In the genomic region with DNA sequence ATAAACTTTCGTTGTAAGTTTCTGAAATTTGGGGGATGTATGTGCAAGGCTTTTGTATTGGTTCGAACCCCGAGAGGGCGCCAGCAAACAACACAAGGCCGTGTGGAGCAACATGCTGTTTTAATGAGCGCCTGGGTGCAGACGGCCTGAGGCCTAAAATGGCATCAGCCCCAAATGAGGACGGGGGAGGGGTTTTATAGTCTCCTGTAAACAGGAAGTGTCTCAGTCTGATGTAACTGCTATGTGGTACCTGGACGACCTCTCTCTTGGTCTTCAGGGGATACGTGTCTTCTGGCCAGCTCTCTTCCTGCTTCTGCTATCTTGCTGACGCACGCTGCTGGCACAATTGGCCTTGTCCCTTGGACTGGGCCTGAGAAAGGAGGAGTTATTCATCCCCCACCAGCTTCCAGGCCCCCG, we compare ENCODE assay signal across 22 cellular contexts.
DNase-seq lines count a peak whose midpoint lies in the region; ATAC-seq and TF ChIP-seq lines count a peak whose summit lies in the region.
"Had no signal": no experiment of that assay in that cellular context is flagged by ENCODE, and none has a peak within 500 bp of the region (broad histone marks: within the 10 kb centered on the region; RNA-seq: fewer than 3 reads in every experiment).

No MANE protein-coding gene starts in this region.

- H3K9me3 Mint-ChIP-seq in GM23338, result no peaks in the 10 kb centered on the region
- no peaks in the 10 kb centered on the region for H3K9me3 Mint-ChIP-seq in MCF 10A (ENCODE audit: unreplicated experiment)

- CTCF ChIA-PET in MCF 10A (lab: Yijun Ruan, JAX), result interaction anchor here (0.8 kb wide), 1 partner anchor 17 kb away, joined by 3 read pairs; no protein-coding TSS in a partner anchor

- H3K9me2 ChIP-seq in GM23338 (ENCODE audit: insufficient read depth), result no peaks in the 10 kb centered on the region
- H3K9me2 ChIP-seq: SK-N-SH had no signal

- no peak overlapping the region for H4K8ac ChIP-seq in neuronal stem cell (ENCODE audit: low read depth, low read length)

- H3K79me2 ChIP-seq in GM23338 (replicated peaks; ENCODE audit: insufficient read depth), result no peaks in the 10 kb centered on the region

- ATAC-seq in GM23338 (peak; percentile 52), SK-N-SH treated with all-trans-retinoic acid at 6 μM for 48 hours (no peak)
- ATAC-seq: naive thymus-derived CD8-positive, alpha-beta T cell had no signal

- no peaks in the 10 kb centered on the region for H4K20me1 ChIP-seq in GM23338 (replicated peaks; ENCODE audit: insufficient read depth)

- H2BK12ac ChIP-seq in neuronal stem cell (ENCODE audit: low read length), result no peak overlapping the region

- H3K4me3 ChIP-seq in GM23338, result no peak overlapping the region
- H3K4me3 ChIP-seq in neuronal stem cell (ENCODE audit: low read length in 2 of 2), result no peak overlapping the region
- H3K4me3 ChIP-seq: breast epithelium, esophagus muscularis mucosa, HAP-1, spleen, thoracic aorta had no signal

- H2BK120ac ChIP-seq in neuronal stem cell (ENCODE audit: low read depth, low read length), result no peak overlapping the region

- BruUV-seq in MCF 10A (replicated peaks; lab: Mats Ljungman, UMichigan), result no TSS peak

- H3K4ac ChIP-seq in neuronal stem cell (ENCODE audit: low read length), result no peak overlapping the region

- no peak overlapping the region for H3K4me3 Mint-ChIP-seq in GM23338
- no peak overlapping the region for H3K4me3 Mint-ChIP-seq in MCF 10A (ENCODE audit: unreplicated experiment)
- H3K4me3 Mint-ChIP-seq: naive thymus-derived CD8-positive, alpha-beta T cell had no signal

- no CpG with 5 or more reads among the region's 13 CpGs for WGBS in neuronal stem cell (ENCODE audit: extremely low coverage in 2 of 2, insufficient read length in 2 of 2, insufficient replicate concordance in 1 of 2), 2 donors

- no peak overlapping the region for H3K14ac ChIP-seq in neuronal stem cell (ENCODE audit: low read length)

- H3K4me1 ChIP-seq in GM23338 (ENCODE audit: insufficient read depth), result peaks cover 13% of the 10 kb centered on the region; the same call in 1 of the 2 replicates
- H3K4me1 ChIP-seq in neuronal stem cell (ENCODE audit: control insufficient read depth in 2 of 2, insufficient read depth in 1 of 2, low read depth in 1 of 2, low read length in 2 of 2), result peaks cover 0 to 13% of the 10 kb centered on the region in 2 donors
- H3K4me1 ChIP-seq: breast epithelium, esophagus muscularis mucosa, spleen had no signal

- H3K27ac ChIP-seq in GM23338 (ENCODE audit: low read depth) (no peak overlapping the region), neuronal stem cell (replicated peaks; ENCODE audit: low read length) (no peak overlapping the region)
- H3K27ac ChIP-seq: breast epithelium, esophagus muscularis mucosa, spleen, thoracic aorta had no signal

- H3K23ac ChIP-seq in neuronal stem cell (ENCODE audit: low read depth, low read length, poor library complexity), result no peak overlapping the region

- no peak overlapping the region for H2AK5ac ChIP-seq in neuronal stem cell (ENCODE audit: low read depth, low read length)

- POLR2A ChIA-PET in MCF 10A (lab: Yijun Ruan, JAX), result no interaction called here

- H3K27ac Mint-ChIP-seq in GM23338 (peak overlapping the region; percentile 86; the same call in 1 of the 2 replicates), MCF 10A (ENCODE audit: low read depth, unreplicated experiment) (no peak overlapping the region)
- H3K27ac Mint-ChIP-seq: naive thymus-derived CD8-positive, alpha-beta T cell had no signal

- no peaks in the 10 kb centered on the region for H3K27me3 ChIP-seq in GM23338 (ENCODE audit: insufficient read depth)
- H3K27me3 ChIP-seq in neuronal stem cell (ENCODE audit: control insufficient read depth in 3 of 3, insufficient read depth in 3 of 3, low read depth in 1 of 3, low read length in 3 of 3), result no peaks in the 10 kb centered on the region
- H3K27me3 ChIP-seq: breast epithelium, esophagus muscularis mucosa, spleen had no signal

- H3K79me1 ChIP-seq in neuronal stem cell (ENCODE audit: low read depth, low read length), result no peaks in the 10 kb centered on the region

- H2BK15ac ChIP-seq in neuronal stem cell (ENCODE audit: low read length), result no peak overlapping the region

- H3K9me3 ChIP-seq in neuronal stem cell (replicated peaks in 1 of 2; ENCODE audit: control insufficient read depth in 2 of 2, insufficient read depth in 1 of 2, low read depth in 1 of 2, low read length in 2 of 2), result no peaks in the 10 kb centered on the region
- H3K9me3 ChIP-seq: breast epithelium, esophagus muscularis mucosa, HAP-1, SK-N-SH, thoracic aorta had no signal

- H3K27me3 Mint-ChIP-seq in GM23338 (ENCODE audit: insufficient read depth, low read depth, poor library complexity) (peaks cover 2% of the 10 kb centered on the region), MCF 10A (ENCODE audit: insufficient read depth, unreplicated experiment) (no peaks in the 10 kb centered on the region)
- H3K27me3 Mint-ChIP-seq: naive thymus-derived CD8-positive, alpha-beta T cell had no signal

- H3K36me3 ChIP-seq in GM23338 (ENCODE audit: insufficient read depth) (no peaks in the 10 kb centered on the region), neuronal stem cell (replicated peaks in 1 of 2; ENCODE audit: control insufficient read depth in 2 of 2, insufficient read depth in 2 of 2, low read length in 2 of 2) (no peaks in the 10 kb centered on the region)
- H3K36me3 ChIP-seq: breast epithelium, esophagus muscularis mucosa, HAP-1, spleen, thoracic aorta had no signal

- H3K36me3 Mint-ChIP-seq in GM23338 (ENCODE audit: low read depth) (no peaks in the 10 kb centered on the region), MCF 10A (ENCODE audit: insufficient read depth, unreplicated experiment) (no peaks in the 10 kb centered on the region)

- peak; percentile 50 to 63 for TF ChIP-seq CTCF in GM23338 (conservative IDR thresholded peaks at IDR 0.05; ENCODE audit: low read depth in 2 of 2)
- no peak for TF ChIP-seq CTCF in MCF 10A (IDR thresholded peaks at IDR 0.05; ENCODE audit: unreplicated experiment)

- H3K9ac ChIP-seq in neuronal stem cell (ENCODE audit: low read depth, low read length, poor library complexity), result no peak overlapping the region
- H3K9ac ChIP-seq: SK-N-SH had no signal

- no peak overlapping the region for H4K91ac ChIP-seq in neuronal stem cell (ENCODE audit: low read depth, low read length, poor library complexity)

- no peak overlapping the region for H2BK5ac ChIP-seq in neuronal stem cell (ENCODE audit: low read length)

- DNase-seq in GM23338 (ENCODE audit: low spot score) (peak; percentile 77), SHP77 (lab: John Stamatoyannopoulos, UW) (peak; percentile 32 to 76), cardiac septum (ENCODE audit: low spot score) (peak; percentile 76), neuronal stem cell (ENCODE audit: low spot score) (no peak), NCI-H1105 (lab: John Stamatoyannopoulos, UW) (no peak), NCI-H1048 (lab: John Stamatoyannopoulos, UW) (no peak), MCF 10A (ENCODE audit: unreplicated experiment) (no peak)
- DNase-seq: activated effector memory CD4-positive, alpha-beta T cell treated with Interleukin-2 at 50 U/mL for 16 hours; DMS153; glutamatergic neuron; MV-4-11; naive thymus-derived CD8-positive, alpha-beta T cell; NCI-H2081 treated with DMSO at 0.1 percent for 48 hours; NCI-H510A treated with DMSO at 0.1 percent for 48 hours; SK-N-SH; spleen; T-helper 9 cell had no signal

- H3F3A ChIP-seq in GM23338 (replicated peaks; ENCODE audit: low read depth), result no peaks in the 10 kb centered on the region

- H3K18ac ChIP-seq in neuronal stem cell (ENCODE audit: low read length), result no peak overlapping the region

- intact Hi-C loops in cardiac septum (cut with DNase I), result no loop called here
- intact Hi-C loops in MCF 10A (cut with micrococcal nuclease), result no loop called here

- H3K4me2 ChIP-seq in GM23338 (no peak overlapping the region; the same call in 1 of the 2 replicates), neuronal stem cell (ENCODE audit: insufficient read depth, low read length, poor library complexity, severe bottlenecking) (no peak overlapping the region)
- H3K4me2 ChIP-seq: SK-N-SH had no signal

- H3K4me1 Mint-ChIP-seq in GM23338 (peaks cover 32% of the 10 kb centered on the region), MCF 10A (ENCODE audit: insufficient read depth, unreplicated experiment) (peaks cover 4% of the 10 kb centered on the region)
- H3K4me1 Mint-ChIP-seq: naive thymus-derived CD8-positive, alpha-beta T cell had no signal

- H2AFZ ChIP-seq in GM23338 (peak overlapping the region; percentile 89; the same call in 1 of the 2 replicates), neuronal stem cell (ENCODE audit: low read length) (peak overlapping the region; percentile 63)

TF ChIP-seq in GM23338, 12 proteins besides CTCF, POLR2A, EP300 and RAD21 (continues in another document):
- TF ChIP-seq ZNF114 (CRISPR knock-in tag; IDR thresholded peaks at IDR 0.05) (no peak), EZH2 (IDR thresholded peaks at IDR 0.05; ENCODE audit: low read depth, unreplicated experiment) (no peak)

TF ChIP-seq in SK-N-SH treated with all-trans-retinoic acid at 6 μM for 48 hours, 23 proteins besides CTCF, POLR2A, EP300 and RAD21:
- TF ChIP-seq ISL1 (CRISPR knock-in tag; IDR thresholded peaks at IDR 0.05) (no peak), ESRRG (CRISPR knock-in tag; IDR thresholded peaks at IDR 0.05) (no peak), RARB (CRISPR knock-in tag; IDR thresholded peaks at IDR 0.05) (no peak)
- TF ChIP-seq, protein P1, sequence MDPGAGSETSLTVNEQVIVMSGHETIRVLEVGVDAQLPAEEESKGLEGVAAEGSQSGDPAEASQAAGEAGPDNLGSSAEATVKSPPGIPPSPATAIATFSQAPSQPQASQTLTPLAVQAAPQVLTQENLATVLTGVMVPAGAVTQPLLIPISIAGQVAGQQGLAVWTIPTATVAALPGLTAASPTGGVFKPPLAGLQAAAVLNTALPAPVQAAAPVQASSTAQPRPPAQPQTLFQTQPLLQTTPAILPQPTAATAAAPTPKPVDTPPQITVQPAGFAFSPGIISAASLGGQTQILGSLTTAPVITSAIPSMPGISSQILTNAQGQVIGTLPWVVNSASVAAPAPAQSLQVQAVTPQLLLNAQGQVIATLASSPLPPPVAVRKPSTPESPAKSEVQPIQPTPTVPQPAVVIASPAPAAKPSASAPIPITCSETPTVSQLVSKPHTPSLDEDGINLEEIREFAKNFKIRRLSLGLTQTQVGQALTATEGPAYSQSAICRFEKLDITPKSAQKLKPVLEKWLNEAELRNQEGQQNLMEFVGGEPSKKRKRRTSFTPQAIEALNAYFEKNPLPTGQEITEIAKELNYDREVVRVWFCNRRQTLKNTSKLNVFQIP (CRISPR knock-in tag; IDR thresholded peaks at IDR 0.05; ENCODE audit: borderline replicate concordance, low read depth), result no peak

Comparison
In these comparisons a context has a peak if more than half of its experiments do, and no peak if none do; other contexts are left out.
1. DNase-seq: peak in GM23338 (single experiment), SHP77 (2 of 2) and cardiac septum (single experiment); none in neuronal stem cell (single experiment), NCI-H1105 (single experiment), NCI-H1048 (single experiment) and MCF 10A (single experiment).